In the genomic region with DNA sequence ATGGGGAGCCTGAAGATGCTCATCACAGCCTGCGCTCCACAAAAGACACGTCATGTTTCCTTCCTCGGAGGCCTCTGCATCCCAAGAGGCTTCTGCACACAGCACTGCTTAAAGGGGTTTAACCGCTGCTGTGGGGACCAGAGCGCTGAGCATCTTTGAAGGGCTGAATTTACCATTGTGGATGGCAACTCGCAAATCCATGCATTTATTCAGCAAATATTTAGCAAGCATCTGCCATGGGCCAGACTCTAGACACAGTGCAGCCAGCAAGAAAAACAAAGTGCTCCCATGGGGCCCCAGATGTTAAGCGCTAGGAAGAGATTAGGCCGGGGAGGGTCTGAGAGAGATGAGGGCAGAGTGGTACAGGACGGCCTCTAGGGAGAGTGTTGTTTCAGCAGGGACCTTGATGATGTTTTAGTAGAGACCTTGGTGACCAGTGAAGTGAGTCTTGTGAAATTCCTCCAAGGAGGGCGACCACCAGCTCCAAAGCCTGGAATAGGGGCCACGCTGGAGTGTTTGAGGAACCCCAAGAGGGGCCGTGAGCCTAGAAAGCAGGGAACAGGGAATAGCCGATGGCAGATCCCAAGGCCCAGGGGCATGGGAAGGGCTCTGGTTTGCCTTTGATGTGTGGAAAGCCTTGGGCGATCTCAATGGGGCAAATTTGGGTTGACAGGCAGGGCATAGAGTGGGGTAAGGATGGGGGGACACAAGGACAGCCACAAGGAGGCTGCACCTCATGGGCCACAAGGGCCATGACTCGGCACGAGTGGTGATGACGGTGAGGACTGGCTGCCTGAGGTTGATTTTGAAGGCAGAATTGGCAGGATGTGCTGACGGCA, we compare ENCODE assay signal across 22 cellular contexts. TPM values are rescaled to one million over a fixed set of nuclear protein-coding genes. Genes with fewer than 3 reads are reported as not detected.
DNase-seq lines count a peak whose midpoint lies in the region; ATAC-seq and TF ChIP-seq lines count a peak whose summit lies in the region.
"Had no signal": no experiment of that assay in that cellular context is flagged by ENCODE, and none has a peak within 500 bp of the region (broad histone marks: within the 10 kb centered on the region; RNA-seq: fewer than 3 reads in every experiment).

No MANE protein-coding gene starts in this region.

- no peaks in the 10 kb centered on the region for H3K9me2 ChIP-seq in OCI-LY7 (ENCODE audit: insufficient read depth, low read length)

- no peak overlapping the region for H3K4me2 ChIP-seq in OCI-LY7 (ENCODE audit: low read length)

- peaks cover 63% of the 10 kb centered on the region for H3K4me1 Mint-ChIP-seq in activated CD4-positive, alpha-beta T cell treated with anti-CD3 and anti-CD28 coated beads, Interleukin-2, amount 10 ng/mL, durations not matched to agents 7 days and 5 days
- peaks cover 64% of the 10 kb centered on the region for H3K4me1 Mint-ChIP-seq in nephron progenitor cell

- H3K27ac ChIP-seq in OCI-LY7 (ENCODE audit: low read depth, low read length, poor library complexity, severe bottlenecking) (no peak overlapping the region), tibial nerve (no peak overlapping the region)
- H3K27ac ChIP-seq: parathyroid adenoma, skin epidermis, uterus, VCaP had no signal

- WGBS in tibial nerve, 2 donors: 76 to 80% methylated on average over 18 of the region's 18 CpGs

- ATAC-seq in GM18870 (IDR thresholded peaks at IDR 0.05; ENCODE audit: unreplicated experiment): no peak
- ATAC-seq: activated CD8-positive, alpha-beta memory T cell treated with anti-CD3 and anti-CD28 coated beads, Interleukin-2, amount 10 ng/mL, durations not matched to agents 7 days and 5 days; HCT116; left lobe of liver; Panc1 had no signal

- H3K27me3 Mint-ChIP-seq in activated CD4-positive, alpha-beta T cell treated with anti-CD3 and anti-CD28 coated beads, Interleukin-2, amount 10 ng/mL, durations not matched to agents 7 days and 5 days: no peaks in the 10 kb centered on the region
- H3K27me3 Mint-ChIP-seq in nephron progenitor cell (ENCODE audit: low read depth, poor library complexity): peaks cover 9% of the 10 kb centered on the region
- H3K27me3 Mint-ChIP-seq: activated CD8-positive, alpha-beta memory T cell treated with anti-CD3 and anti-CD28 coated beads, Interleukin-2, amount 10 ng/mL, durations not matched to agents 7 days and 5 days; central memory CD8-positive, alpha-beta T cell had no signal

- H3K4me3 Mint-ChIP-seq in activated CD4-positive, alpha-beta T cell treated with anti-CD3 and anti-CD28 coated beads, Interleukin-2, amount 10 ng/mL, durations not matched to agents 7 days and 5 days: no peak overlapping the region
- peak overlapping the region; percentile 33 for H3K4me3 Mint-ChIP-seq in nephron progenitor cell
- H3K4me3 Mint-ChIP-seq: activated CD8-positive, alpha-beta memory T cell treated with anti-CD3 and anti-CD28 coated beads, Interleukin-2, amount 10 ng/mL, durations not matched to agents 7 days and 5 days; central memory CD8-positive, alpha-beta T cell had no signal

- no peak overlapping the region for H2AFZ ChIP-seq in OCI-LY7 (ENCODE audit: low read length)
- H2AFZ ChIP-seq: parathyroid adenoma had no signal

- TF ChIP-seq EP300 in tibial nerve (IDR thresholded peaks at IDR 0.05): no peak

- peaks cover 11% of the 10 kb centered on the region for H3K9me3 Mint-ChIP-seq in activated CD4-positive, alpha-beta T cell treated with anti-CD3 and anti-CD28 coated beads, Interleukin-2, amount 10 ng/mL, durations not matched to agents 7 days and 5 days
- no peaks in the 10 kb centered on the region for H3K9me3 Mint-ChIP-seq in nephron progenitor cell

- H3K4me1 ChIP-seq in OCI-LY7 (ENCODE audit: insufficient read depth, low read length, poor library complexity, severe bottlenecking) (peaks cover 8% of the 10 kb centered on the region), tibial nerve (no peaks in the 10 kb centered on the region)
- H3K4me1 ChIP-seq: parathyroid adenoma, uterus had no signal

- H3K27ac Mint-ChIP-seq in activated CD4-positive, alpha-beta T cell treated with anti-CD3 and anti-CD28 coated beads, Interleukin-2, amount 10 ng/mL, durations not matched to agents 7 days and 5 days: peak overlapping the region; percentile 33
- H3K27ac Mint-ChIP-seq in nephron progenitor cell: peak overlapping the region; percentile 70

- BruUV-seq in OCI-LY7 (replicated peaks; lab: Mats Ljungman, UMichigan): no TSS peak

- H3K4me3 ChIP-seq in OCI-LY7 (ENCODE audit: low read depth, low read length, poor library complexity, severe bottlenecking): no peak overlapping the region
- H3K4me3 ChIP-seq in tibial nerve: no peak overlapping the region
- H3K4me3 ChIP-seq: skin epidermis, uterus had no signal

- H3K27me3 ChIP-seq in tibial nerve: no peaks in the 10 kb centered on the region
- H3K27me3 ChIP-seq: uterus had no signal

- H3K36me3 ChIP-seq in OCI-LY7 (ENCODE audit: insufficient read depth, low read length) (no peaks in the 10 kb centered on the region), tibial nerve (no peaks in the 10 kb centered on the region)
- H3K36me3 ChIP-seq: uterus had no signal

- no peak for TF ChIP-seq CTCF in OCI-LY7 (conservative IDR thresholded peaks at IDR 0.05; ENCODE audit: low read length)
- no peak for TF ChIP-seq CTCF in nephron progenitor cell (IDR thresholded peaks at IDR 0.05)
- TF ChIP-seq CTCF in tibial nerve (IDR thresholded peaks at IDR 0.05): no peak

- intact Hi-C loops in OCI-LY7 (cut with micrococcal nuclease; ENCODE audit: unreplicated experiment): no loop called here

- no peak for DNase-seq in activated CD4-positive, alpha-beta T cell treated with anti-CD3 and anti-CD28 coated beads, Interleukin-2, amount 10 ng/mL, durations not matched to agents 7 days and 5 days
- DNase-seq in activated CD4-positive, alpha-beta T cell treated with anti-CD3 and anti-CD28 coated beads, Interleukin-2, amount 50 U/mL, for 1 hour: no peak
- DNase-seq in D341Med (ENCODE audit: low spot score): peak; percentile 82
- DNase-seq in OCI-LY7 (ENCODE audit: low spot score): peak; percentile 25
- no peak for DNase-seq in nephron progenitor cell
- DNase-seq in tibial nerve (ENCODE audit: low spot score in 2 of 2): no peak
- DNase-seq in central memory CD4-positive, alpha-beta T cell: no peak
- DNase-seq: activated CD8-positive, alpha-beta memory T cell treated with anti-CD3 and anti-CD28 coated beads, Interleukin-2, amount 10 ng/mL, durations not matched to agents 7 days and 5 days; Calu3; GF-D8; NCI-H1048; NCI-H510A; stimulated activated naive CD4-positive, alpha-beta T cell treated with Interleukin-2 at 50 U/mL for 16 hours; uterus had no signal

- peaks cover 20% of the 10 kb centered on the region for H3K36me3 Mint-ChIP-seq in activated CD4-positive, alpha-beta T cell treated with anti-CD3 and anti-CD28 coated beads, Interleukin-2, amount 10 ng/mL, durations not matched to agents 7 days and 5 days (ENCODE audit: low read depth)
- no peaks in the 10 kb centered on the region for H3K36me3 Mint-ChIP-seq in nephron progenitor cell (ENCODE audit: low read depth)

- POLR2A ChIA-PET in activated CD4-positive, alpha-beta T cell treated with anti-CD3 and anti-CD28 coated beads, Interleukin-2, amount 10 ng/mL, durations not matched to agents 7 days and 5 days (lab: Charles Lee): no interaction called here
- POLR2A ChIA-PET in OCI-LY7 (lab: Charles Lee): no interaction called here

- CTCF ChIA-PET in activated CD4-positive, alpha-beta T cell treated with anti-CD3 and anti-CD28 coated beads, Interleukin-2, amount 10 ng/mL, durations not matched to agents 7 days and 5 days (lab: Charles Lee): interaction anchor here (0.7 to 1.2 kb wide), 4 partner anchors 9 to 88 kb away, joined by 3 to 4 read pairs (median 3); no protein-coding TSS in a partner anchor
- CTCF ChIA-PET in OCI-LY7 (lab: Charles Lee; ENCODE audit: unreplicated experiment): no interaction called here

- peaks cover 9% of the 10 kb centered on the region; the same call in 1 of the 2 replicates for H3K9me3 ChIP-seq in OCI-LY7 (ENCODE audit: low read length)
- peaks cover 0 to 10% (median 0%) of the 10 kb centered on the region in 4 donors for H3K9me3 ChIP-seq in tibial nerve
- H3K9me3 ChIP-seq: uterus had no signal

- H3K79me2 ChIP-seq in OCI-LY7 (ENCODE audit: insufficient read depth, low read depth, low read length): no peaks in the 10 kb centered on the region
- H3K79me2 ChIP-seq: parathyroid adenoma had no signal

- H4K20me1 ChIP-seq in OCI-LY7 (ENCODE audit: insufficient read depth, low read length): no peaks in the 10 kb centered on the region

- TF ChIP-seq POLR2A in tibial nerve (IDR thresholded peaks at IDR 0.05): no peak

RNA-seq across cellular contexts. Expression of a gene that starts 1.7 kb away (rescaled TPM):
- 1 to 10 TPM; 7.4 to 8.9 TPM for total RNA-seq in activated CD4-positive, alpha-beta T cell treated with anti-CD3 and anti-CD28 coated beads, Interleukin-2, amount 10 ng/mL, durations not matched to agents 7 days and 5 days
- not detected in 2 replicates for total RNA-seq in OCI-LY7 (2014; rRNA removed; shearing (Covaris generic))
- total RNA-seq in OCI-LY7 (2022): not detected in 2 replicates
- total RNA-seq in tibial nerve: not detected

RNA-seq across cellular contexts. Expression of a gene that starts 6.2 kb away (rescaled TPM):
- 10 to 100 TPM; 77.4 to 83.7 TPM for total RNA-seq in activated CD4-positive, alpha-beta T cell treated with anti-CD3 and anti-CD28 coated beads, Interleukin-2, amount 10 ng/mL, durations not matched to agents 7 days and 5 days
- total RNA-seq in OCI-LY7 (2014; rRNA removed; shearing (Covaris generic)): not detected in 2 replicates
- total RNA-seq in OCI-LY7 (2022) (not detected in 2 replicates), tibial nerve (1 to 10 TPM in 1 of 4 donors, under 1 TPM in 2, not detected in 1; 0.59 to 5.9 (median 0.90) TPM)
- total RNA-seq: Calu3 had no signal

RNA-seq across cellular contexts. Expression of a gene that starts 31.2 kb away (rescaled TPM):
- not detected for total RNA-seq in activated CD4-positive, alpha-beta T cell treated with anti-CD3 and anti-CD28 coated beads, Interleukin-2, amount 10 ng/mL, durations not matched to agents 7 days and 5 days
- total RNA-seq in OCI-LY7 (2014; rRNA removed; shearing (Covaris generic)): not detected in 2 replicates
- not detected in 2 replicates for total RNA-seq in OCI-LY7 (2022)
- not detected for total RNA-seq in tibial nerve
- total RNA-seq: activated CD8-positive, alpha-beta memory T cell treated with anti-CD3 and anti-CD28 coated beads, Interleukin-2, amount 10 ng/mL, durations not matched to agents 7 days and 5 days; Calu3; uterus had no signal

RNA-seq across cellular contexts. Expression of a gene that starts 46.7 kb away (rescaled TPM):
- not detected for total RNA-seq in activated CD4-positive, alpha-beta T cell treated with anti-CD3 and anti-CD28 coated beads, Interleukin-2, amount 10 ng/mL, durations not matched to agents 7 days and 5 days
- not detected in 2 replicates for total RNA-seq in OCI-LY7 (2014; rRNA removed; shearing (Covaris generic))
- not detected in 2 replicates for total RNA-seq in OCI-LY7 (2022)
- not detected for total RNA-seq in tibial nerve
- total RNA-seq: activated CD8-positive, alpha-beta memory T cell treated with anti-CD3 and anti-CD28 coated beads, Interleukin-2, amount 10 ng/mL, durations not matched to agents 7 days and 5 days; Calu3; uterus had no signal

Comparison
In these comparisons a context has a peak if more than half of its experiments do, and no peak if none do; other contexts are left out.
1. DNase-seq: peak in D341Med (single experiment) and OCI-LY7 (single experiment); none in activated CD4-positive, alpha-beta T cell treated with anti-CD3 and anti-CD28 coated beads, Interleukin-2, amount 10 ng/mL, durations not matched to agents 7 days and 5 days (single experiment), activated CD4-positive, alpha-beta T cell treated with anti-CD3 and anti-CD28 coated beads, Interleukin-2, amount 50 U/mL, for 1 hour (single experiment), nephron progenitor cell (single experiment), tibial nerve (0 of 2) and central memory CD4-positive, alpha-beta T cell (single experiment).
2. RNA of a gene that starts 1.7 kb away (total RNA-seq): 7.4 to 8.9 TPM in activated CD4-positive, alpha-beta T cell treated with anti-CD3 and anti-CD28 coated beads, Interleukin-2, amount 10 ng/mL, durations not matched to agents 7 days and 5 days; not detected in OCI-LY7 and not detected in tibial nerve; every median in the first group is over 4 times any median in the second.
3. RNA of a gene that starts 6.2 kb away (total RNA-seq): 77.4 to 83.7 TPM in activated CD4-positive, alpha-beta T cell treated with anti-CD3 and anti-CD28 coated beads, Interleukin-2, amount 10 ng/mL, durations not matched to agents 7 days and 5 days; 0.59 to 5.9 TPM in tibial nerve and not detected in OCI-LY7; every median in the first group is over 10 times any median in the second.